29 cellular contexts compared by ENCODE assay signal in the genomic region with DNA sequence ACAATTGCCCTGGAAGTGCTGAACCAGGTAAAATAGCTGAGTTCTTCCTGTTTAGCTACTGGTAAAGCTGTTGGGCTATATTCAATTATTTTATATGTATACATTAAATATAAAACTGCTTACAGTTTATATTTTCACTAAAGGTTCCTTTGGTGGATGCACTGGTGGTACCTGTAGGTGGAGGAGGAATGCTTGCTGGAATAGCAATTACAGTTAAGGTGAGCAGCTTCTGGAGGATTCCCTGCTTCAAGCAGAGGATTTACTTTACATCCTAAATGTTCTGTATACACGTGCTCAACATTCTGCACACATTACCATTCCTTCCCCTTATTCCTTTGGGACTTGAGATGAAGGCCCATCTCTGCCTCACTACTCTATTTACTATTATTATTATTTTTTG.
"Had no signal": no experiment of that assay in that cellular context is flagged by ENCODE, and none has a peak within 500 bp of the region (broad histone marks: within the 10 kb centered on the region; RNA-seq: fewer than 3 reads in every experiment).

No MANE protein-coding gene starts in this region.

- H3K9me3 Mint-ChIP-seq: dendritic cell treated with granulocyte-macrophage colony-stimulating factor and Interleukin-4, amounts not matched to agents 40 ng/mL and 50 ng/mL, for 4 days; effector memory CD8-positive, alpha-beta T cell; endodermal cell had no signal

- H3K4me3 ChIP-seq: colonic mucosa, coronary artery, dorsolateral prefrontal cortex, esophagus muscularis mucosa, esophagus squamous epithelium, gastrocnemius medialis, gastroesophageal sphincter, heart left ventricle, heart right ventricle, hepatocyte had no signal

- H3K4me2 ChIP-seq: hepatocyte had no signal

- DNase-seq: colonic mucosa; cortex of kidney; dermis blood vessel endothelial cell; dorsolateral prefrontal cortex; effector CD4-positive, alpha-beta T cell; effector CD8-positive, alpha-beta T cell; effector memory CD4-positive, alpha-beta T cell; effector memory CD8-positive, alpha-beta T cell; endodermal cell; erythroblast; esophagus squamous epithelium; foreskin fibroblast; foreskin keratinocyte; foreskin melanocyte; gastrocnemius medialis; glutamatergic neuron; head of caudate nucleus; heart left ventricle; heart right ventricle had no signal

- H3K4me1 ChIP-seq: colonic mucosa, esophagus muscularis mucosa, foreskin keratinocyte, gastrocnemius medialis, gastroesophageal sphincter, heart left ventricle had no signal

- ATAC-seq: effector memory CD8-positive, alpha-beta T cell; esophagus mucosa; foreskin keratinocyte; gastrocnemius medialis; gastroesophageal sphincter; heart left ventricle; heart right ventricle had no signal

- FAIRE-seq: endometrium, endothelial cell of umbilical vein, frontal cortex had no signal

- H2AFZ ChIP-seq: hepatocyte had no signal

- H3K4me1 Mint-ChIP-seq: endodermal cell had no signal

- H3K9me3 ChIP-seq: colonic mucosa, esophagus muscularis mucosa, esophagus squamous epithelium, gastrocnemius medialis, gastroesophageal sphincter, heart left ventricle, heart right ventricle had no signal

- H3K79me2 ChIP-seq: hepatocyte had no signal

- H3K27ac ChIP-seq: colonic mucosa, coronary artery, dorsolateral prefrontal cortex, epithelial cell of prostate, esophagus muscularis mucosa, esophagus squamous epithelium, foreskin keratinocyte, gastrocnemius medialis, gastroesophageal sphincter, heart left ventricle, heart right ventricle, hepatocyte had no signal

- H3K27me3 Mint-ChIP-seq: dendritic cell treated with granulocyte-macrophage colony-stimulating factor and Interleukin-4, amounts not matched to agents 40 ng/mL and 50 ng/mL, for 4 days; effector memory CD8-positive, alpha-beta T cell had no signal

- H3K27ac Mint-ChIP-seq: dendritic cell treated with granulocyte-macrophage colony-stimulating factor and Interleukin-4, amounts not matched to agents 40 ng/mL and 50 ng/mL, for 4 days; endodermal cell had no signal

- H3K4me3 Mint-ChIP-seq: dendritic cell treated with granulocyte-macrophage colony-stimulating factor and Interleukin-4, amounts not matched to agents 40 ng/mL and 50 ng/mL, for 4 days; effector memory CD8-positive, alpha-beta T cell; endodermal cell had no signal

- H3K27me3 ChIP-seq: colonic mucosa, dorsolateral prefrontal cortex, esophagus muscularis mucosa, esophagus squamous epithelium, foreskin keratinocyte, gastrocnemius medialis, gastroesophageal sphincter, heart left ventricle, heart right ventricle, hepatocyte had no signal
